In the genomic region with DNA sequence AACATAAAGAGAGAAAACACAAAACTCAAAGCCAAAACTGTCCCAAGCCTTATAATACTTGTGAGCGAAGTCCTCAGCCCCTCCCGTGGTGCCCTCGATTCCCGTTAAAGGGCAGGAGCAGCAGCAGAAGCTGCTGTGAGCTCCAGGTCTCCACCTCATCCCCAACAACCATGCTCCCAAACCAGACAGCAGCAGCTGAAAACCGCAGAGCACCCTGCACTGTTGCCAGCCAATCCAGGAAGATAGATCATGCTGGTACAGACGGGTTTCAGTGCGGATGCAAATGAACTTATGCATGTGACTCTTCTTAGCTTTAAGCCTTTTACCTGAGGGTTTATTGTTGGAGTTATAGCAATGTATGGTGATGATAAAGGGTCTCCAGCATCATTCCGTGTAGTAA, we compare ENCODE assay signal across 13 cellular contexts.
"Had no signal": no experiment of that assay in that cellular context is flagged by ENCODE, and none has a peak within 500 bp of the region (broad histone marks: within the 10 kb centered on the region; RNA-seq: fewer than 3 reads in every experiment).

No MANE protein-coding gene starts in this region.

- H3K27ac Mint-ChIP-seq: activated naive CD4-positive, alpha-beta T cell treated with anti-CD3 and anti-CD28 coated beads, Interleukin-2, amount 50 U/mL, for 72 hours had no signal

- ATAC-seq: activated naive CD4-positive, alpha-beta T cell treated with anti-CD3 and anti-CD28 coated beads, Interleukin-2, amount 50 U/mL, for 72 hours; activated T-cell treated with anti-CD3 and anti-CD28 coated beads, Interleukin-2, amount 50 U/mL, for 4 hours; left colon had no signal

- H3K27me3 ChIP-seq: cardiac muscle cell, ovary had no signal

- H3K36me3 Mint-ChIP-seq: activated naive CD4-positive, alpha-beta T cell treated with anti-CD3 and anti-CD28 coated beads, Interleukin-2, amount 50 U/mL, for 72 hours had no signal

- H3K9me3 Mint-ChIP-seq: activated naive CD4-positive, alpha-beta T cell treated with anti-CD3 and anti-CD28 coated beads, Interleukin-2, amount 50 U/mL, for 72 hours; activated T-cell treated with anti-CD3 and anti-CD28 coated beads, Interleukin-2, amount 50 U/mL, for 4 hours; neural crest cell had no signal

- DNase-seq: activated CD4-positive, CD25-positive, alpha-beta regulatory T cell treated with anti-CD3 and anti-CD28 coated beads, Interleukin-2, amount 50 U/mL, for 72 hours; activated gamma-delta T cell; activated T-cell treated with anti-CD3 and anti-CD28 coated beads, Interleukin-2, amount 50 U/mL, for 4 hours; erythroblast; ovary; stimulated activated CD4-positive, alpha-beta T cell treated with anti-CD3 and anti-CD28 coated beads, Interleukin-12 subunit alpha, Interleukin-12 subunit beta, amount 100 ng/mL, for 4 hours; stimulated activated CD4-positive, alpha-beta T cell treated with anti-CD3 and anti-CD28 coated beads, Interleukin-2, amount 100 ng/mL, for 24 hours had no signal

- H3K9me3 ChIP-seq: ovary, thoracic aorta had no signal

- H3K36me3 ChIP-seq: cardiac muscle cell, ovary, thoracic aorta had no signal

- H3K27ac ChIP-seq: cardiac muscle cell, ovary, thoracic aorta had no signal

- H3K4me3 ChIP-seq: cardiac muscle cell, lung, ovary, thoracic aorta had no signal

- H3K4me3 Mint-ChIP-seq: activated T-cell treated with anti-CD3 and anti-CD28 coated beads, Interleukin-2, amount 50 U/mL, for 4 hours; neural crest cell had no signal
